Comparison of ENCODE assay signal across 2 cellular contexts in genomic region chr3:134299185-134299887, GRCh38.
TF ChIP-seq lines count a peak whose summit lies in the region.

No MANE protein-coding gene starts in this region.

TF ChIP-seq in HCT116, 20 proteins besides CTCF, POLR2A, EP300 and RAD21 (continued from another document):
- TF ChIP-seq EZH2phosphoT487 (IDR thresholded peaks at IDR 0.05; ENCODE audit: borderline replicate concordance) = no peak

TF ChIP-seq in HepG2, 621 proteins besides CTCF, POLR2A, EP300 and RAD21 (continued from another document):
- no peak for TF ChIP-seq ZNF230 (CRISPR knock-in tag; IDR thresholded peaks at IDR 0.05)
- no peak for TF ChIP-seq CENPT (CRISPR knock-in tag; IDR thresholded peaks at IDR 0.05; ENCODE audit: low read depth)
- no peak for TF ChIP-seq ZNF614 (CRISPR knock-in tag; IDR thresholded peaks at IDR 0.05; ENCODE audit: borderline replicate concordance)
- peak; percentile 51 for TF ChIP-seq STAG1 (CRISPR knock-in tag; IDR thresholded peaks at IDR 0.05)
- TF ChIP-seq GFI1 (CRISPR knock-in tag; IDR thresholded peaks at IDR 0.05; ENCODE audit: borderline replicate concordance) = no peak
- no peak for TF ChIP-seq TOPORS (CRISPR knock-in tag; IDR thresholded peaks at IDR 0.05)
- TF ChIP-seq MED1 (CRISPR knock-in tag; IDR thresholded peaks at IDR 0.05) = no peak
- TF ChIP-seq PLRG1 (conservative IDR thresholded peaks at IDR 0.05) = no peak
- no peak for TF ChIP-seq ZNF142 (CRISPR knock-in tag; IDR thresholded peaks at IDR 0.05)
- TF ChIP-seq ZNF549 (CRISPR knock-in tag; IDR thresholded peaks at IDR 0.05) = no peak
- peak; percentile 65; the same call in 1 of the 2 replicates for TF ChIP-seq PBX2 (CRISPR knock-in tag; IDR thresholded peaks at IDR 0.05)
- 0 out of 2 replicates have a peak, but pooled peaks have one; percentile 26 for TF ChIP-seq ZFY (CRISPR knock-in tag; IDR thresholded peaks at IDR 0.05)
- no peak for TF ChIP-seq IRX3 (CRISPR knock-in tag; IDR thresholded peaks at IDR 0.05; ENCODE audit: borderline replicate concordance, low read depth)
- no peak for TF ChIP-seq SRSF9 (IDR thresholded peaks at IDR 0.05; ENCODE audit: borderline replicate concordance, insufficient read depth, low read depth, low read length, poor library complexity, severe bottlenecking)
